In genomic region chr3:168047190-168047795, GRCh38 we compare ENCODE assay signal across 8 cellular contexts. TPM values are rescaled to one million over a fixed set of nuclear protein-coding genes. Genes with fewer than 3 reads are reported as not detected.
DNase-seq lines count a peak whose midpoint lies in the region; ATAC-seq and TF ChIP-seq lines count a peak whose summit lies in the region.

No MANE protein-coding gene starts in this region.

- no peaks in the 10 kb centered on the region for H3K9me3 Mint-ChIP-seq in activated CD8-positive, alpha-beta T cell treated with anti-CD3 and anti-CD28 coated beads for 36 hours

- H3K27me3 Mint-ChIP-seq in activated CD8-positive, alpha-beta T cell treated with anti-CD3 and anti-CD28 coated beads for 36 hours, result no peaks in the 10 kb centered on the region

- H3K36me3 Mint-ChIP-seq in activated CD8-positive, alpha-beta T cell treated with anti-CD3 and anti-CD28 coated beads for 36 hours (ENCODE audit: low read depth), result no peaks in the 10 kb centered on the region

- no peak for TF ChIP-seq POLR2A in heart left ventricle (IDR thresholded peaks at IDR 0.05)

- no peak overlapping the region for H3K27ac ChIP-seq in heart left ventricle

- CTCF ChIA-PET in activated CD8-positive, alpha-beta T cell treated with anti-CD3 and anti-CD28 coated beads for 36 hours (lab: Charles Lee), result interaction anchor here (0.6 to 7.0 kb wide), 17 partner anchors 11 to 638 kb away, joined by 3 to 92 read pairs (median 3); no protein-coding TSS in a partner anchor

- H3K36me3 ChIP-seq in heart left ventricle, result peaks cover 0 to 22% (median 10%) of the 10 kb centered on the region in 9 donors

- ATAC-seq in GM19467 (IDR thresholded peaks at IDR 0.05; ENCODE audit: unreplicated experiment) (peak; percentile 79), HG03439 (IDR thresholded peaks at IDR 0.05; ENCODE audit: unreplicated experiment) (peak; percentile 68), heart left ventricle (peak; percentile 33 to 67 (median 64))
- peak; percentile 74 for ATAC-seq in activated CD8-positive, alpha-beta T cell treated with anti-CD3 and anti-CD28 coated beads for 36 hours

- H3K4me3 Mint-ChIP-seq in activated CD8-positive, alpha-beta T cell treated with anti-CD3 and anti-CD28 coated beads for 36 hours, result no peak overlapping the region

- H3K27ac Mint-ChIP-seq in activated CD8-positive, alpha-beta T cell treated with anti-CD3 and anti-CD28 coated beads for 36 hours, result no peak overlapping the region

- WGBS in heart left ventricle, 4 donors, result 73 to 81% (median 78%) methylated on average over 1 of the region's 1 CpG

- intact Hi-C loops in activated CD8-positive, alpha-beta T cell treated with anti-CD3 and anti-CD28 coated beads for 36 hours (cut with micrococcal nuclease), result loop anchor here (1.0 to 5.0 kb wide), 2 partner anchors 50 to 118 kb away; partner anchors contain the start of gene GOLIM4
- intact Hi-C loops in heart left ventricle (cut with DNase I), result loop anchor here (1.0 to 10.0 kb wide), 9 partner anchors 45 to 798 kb away; partner anchors contain the start of genes GOLIM4 (in 2 of the 10), PDCD10 (in 1 of the 10) and SERPINI1 (in 1 of the 10)

- peak; percentile 68 for DNase-seq in DMS79 (lab: John Stamatoyannopoulos, UW)
- DNase-seq in NCI-H345 (lab: John Stamatoyannopoulos, UW), result peak; percentile 75
- DNase-seq in activated CD8-positive, alpha-beta T cell treated with anti-CD3 and anti-CD28 coated beads for 36 hours, result no peak
- no peak for DNase-seq in heart left ventricle
- DNase-seq in retinal pigment epithelial cell (ENCODE audit: low read depth), result peak; percentile 46
- no peak for DNase-seq in activated effector memory CD4-positive, alpha-beta T cell treated with anti-CD3 and anti-CD28 coated beads, Interleukin-2, amount 50 U/mL, for 16 hours

- H3K9me3 ChIP-seq in heart left ventricle, result no peaks in the 10 kb centered on the region

- no peaks in the 10 kb centered on the region for H3K4me1 Mint-ChIP-seq in activated CD8-positive, alpha-beta T cell treated with anti-CD3 and anti-CD28 coated beads for 36 hours (ENCODE audit: low read depth)

- H3K4me1 ChIP-seq in heart left ventricle, result peaks cover 0 to 62% (median 34%) of the 10 kb centered on the region in 12 donors

- H3K4me3 ChIP-seq in heart left ventricle (no peak overlapping the region), retinal pigment epithelial cell (ENCODE audit: low read length) (no peak overlapping the region)

- no peaks in the 10 kb centered on the region for H3K27me3 ChIP-seq in heart left ventricle

- POLR2A ChIA-PET in activated CD8-positive, alpha-beta T cell treated with anti-CD3 and anti-CD28 coated beads for 36 hours (lab: Charles Lee), result no interaction called here

- peak; percentile 82 for TF ChIP-seq CTCF in activated CD8-positive, alpha-beta T cell treated with anti-CD3 and anti-CD28 coated beads for 36 hours (IDR thresholded peaks at IDR 0.05)
- peak; percentile 67 to 96 (median 90) for TF ChIP-seq CTCF in heart left ventricle (IDR thresholded peaks at IDR 0.05)
- TF ChIP-seq CTCF in retinal pigment epithelial cell (conservative IDR thresholded peaks at IDR 0.05; ENCODE audit: low read depth, low read length), result peak; percentile 74

RNA-seq across cellular contexts. Expression of gene GOLIM4, which starts 48.4 kb away (rescaled TPM):
- 1 to 10 TPM; 5.5 to 6.4 TPM for total RNA-seq in activated CD8-positive, alpha-beta T cell treated with anti-CD3 and anti-CD28 coated beads for 36 hours
- total RNA-seq in heart left ventricle, result 100 to 1,000 TPM in 1 of 9 donors, 10 to 100 TPM in 8; 61.7 to 106 (median 66.3) TPM
- polyA plus RNA-seq in heart left ventricle, result 10 to 100 TPM; 31.5 to 43.2 TPM

Comparison
In these comparisons a context has a peak if more than half of its experiments do, and no peak if none do; other contexts are left out.
1. DNase-seq: peak in DMS79 (single experiment), NCI-H345 (single experiment) and retinal pigment epithelial cell (single experiment); none in activated CD8-positive, alpha-beta T cell treated with anti-CD3 and anti-CD28 coated beads for 36 hours (single experiment), heart left ventricle (0 of 5) and activated effector memory CD4-positive, alpha-beta T cell treated with anti-CD3 and anti-CD28 coated beads, Interleukin-2, amount 50 U/mL, for 16 hours (single experiment).
2. RNA of gene GOLIM4, which starts 48.4 kb away (total RNA-seq): 61.7 to 106 TPM in heart left ventricle; 5.5 to 6.4 TPM in activated CD8-positive, alpha-beta T cell treated with anti-CD3 and anti-CD28 coated beads for 36 hours; every median in the first group is over 4 times any median in the second.
3. Peak in every context shown above with its lines, with median percentiles within 50 percentile points of each other: ATAC-seq and CTCF ChIP-seq.